ENCODE assay signal across 1 cellular context in genomic region chr2:159714586-159714930, GRCh38.
TF ChIP-seq lines count a peak whose summit lies in the region.

No MANE protein-coding gene starts in this region.

TF ChIP-seq in GM23338, 12 proteins besides CTCF, POLR2A, EP300 and RAD21 (continued from another document):
- no peak for TF ChIP-seq ZNF462 (CRISPR knock-in tag; IDR thresholded peaks at IDR 0.05)
- no peak for TF ChIP-seq ZNF114 (CRISPR knock-in tag; IDR thresholded peaks at IDR 0.05)
- TF ChIP-seq POLR2AphosphoS5 (IDR thresholded peaks at IDR 0.05; ENCODE audit: low read depth) = no peak
- no peak for TF ChIP-seq NANOG (IDR thresholded peaks at IDR 0.05; ENCODE audit: borderline replicate concordance)
